In the genomic region with DNA sequence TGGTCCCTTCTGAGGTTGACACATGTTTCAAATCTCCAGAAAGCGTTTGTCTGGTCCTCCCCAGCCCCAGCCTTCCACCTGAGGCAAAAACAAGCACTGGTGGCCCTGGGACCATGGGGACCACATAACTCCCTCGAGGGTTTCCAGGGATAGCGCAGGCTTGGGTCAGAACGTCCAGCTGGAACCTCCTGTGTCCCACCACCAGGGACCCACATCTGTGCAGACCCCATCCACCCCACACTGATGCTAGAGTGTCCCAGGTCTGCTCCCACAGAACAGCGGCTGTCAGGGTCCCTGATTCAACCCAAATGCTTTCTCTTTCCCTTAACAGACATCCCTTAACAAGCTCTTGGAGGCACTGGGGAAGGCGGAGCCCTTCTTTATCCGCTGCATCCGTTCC, we compare ENCODE assay signal across 20 cellular contexts. TPM values are rescaled to one million over a fixed set of nuclear protein-coding genes. Genes with fewer than 3 reads are reported as not detected.
A peak's percentile ranks its signal among the peaks of the same experiment; 100 is the strongest.
DNase-seq lines count a peak whose midpoint lies in the region; ATAC-seq lines count a peak whose summit lies in the region.
"Had no signal": no experiment of that assay in that cellular context is flagged by ENCODE, and none has a peak within 500 bp of the region (broad histone marks: within the 10 kb centered on the region; RNA-seq: fewer than 3 reads in every experiment).

No MANE protein-coding gene starts in this region.

- no peak overlapping the region for H3K4me3 ChIP-seq in CD8-positive, alpha-beta memory T cell (ENCODE audit: low read length)
- H3K4me3 ChIP-seq: Peyer's patch, SJSA1 had no signal

- no peaks in the 10 kb centered on the region for H3K27me3 Mint-ChIP-seq in activated T-cell treated with anti-CD3 and anti-CD28 coated beads, Interleukin-2, amount 50 U/mL, for 24 hours
- no peaks in the 10 kb centered on the region for H3K27me3 Mint-ChIP-seq in activated T-cell treated with anti-CD3 and anti-CD28 coated beads, Interleukin-2, amount 50 U/mL, for 4 hours (ENCODE audit: low read depth)
- H3K27me3 Mint-ChIP-seq in CD8-positive, alpha-beta memory T cell = no peaks in the 10 kb centered on the region
- H3K27me3 Mint-ChIP-seq in activated T-helper 17 cell treated with anti-CD3 and anti-CD28 coated beads, Interleukin-2, amount 50 U/mL, for 72 hours = no peaks in the 10 kb centered on the region
- H3K27me3 Mint-ChIP-seq in natural killer cell treated with Interleukin-12 subunit alpha and Interleukin-12 subunit beta and Interleukin-15 and Interleukin-18, amount 100 ng/mL, for 72 hours = no peaks in the 10 kb centered on the region
- H3K27me3 Mint-ChIP-seq: IgD-negative memory B cell had no signal

- POLR2A ChIA-PET in CD8-positive, alpha-beta memory T cell (lab: Charles Lee) = interaction anchor here (0.6 kb wide), 1 partner anchor 127 kb away, joined by 3 read pairs; no protein-coding TSS in a partner anchor

- peaks cover 79% of the 10 kb centered on the region for H3K36me3 Mint-ChIP-seq in activated T-cell treated with anti-CD3 and anti-CD28 coated beads, Interleukin-2, amount 50 U/mL, for 24 hours (ENCODE audit: low read depth)
- peaks cover 12% of the 10 kb centered on the region for H3K36me3 Mint-ChIP-seq in activated T-cell treated with anti-CD3 and anti-CD28 coated beads, Interleukin-2, amount 50 U/mL, for 4 hours (ENCODE audit: insufficient read depth)
- H3K36me3 Mint-ChIP-seq in CD8-positive, alpha-beta memory T cell = peaks cover 0 to 57% (median 5%) of the 10 kb centered on the region in 3 donors
- H3K36me3 Mint-ChIP-seq in activated T-helper 17 cell treated with anti-CD3 and anti-CD28 coated beads, Interleukin-2, amount 50 U/mL, for 72 hours (ENCODE audit: low read depth) = peaks cover 92% of the 10 kb centered on the region
- H3K36me3 Mint-ChIP-seq in natural killer cell treated with Interleukin-12 subunit alpha and Interleukin-12 subunit beta and Interleukin-15 and Interleukin-18, amount 100 ng/mL, for 72 hours = no peaks in the 10 kb centered on the region

- ATAC-seq in activated T-cell treated with anti-CD3 and anti-CD28 coated beads, Interleukin-2, amount 50 U/mL, for 4 hours = no peak
- no peak for ATAC-seq in activated T-helper 17 cell treated with anti-CD3 and anti-CD28 coated beads, Interleukin-2, amount 50 U/mL, for 72 hours (replicated peaks)
- ATAC-seq in natural killer cell treated with Interleukin-12 subunit alpha and Interleukin-12 subunit beta and Interleukin-15 and Interleukin-18, amount 100 ng/mL, for 72 hours = no peak
- ATAC-seq: HCT116 had no signal

- H3K27ac Mint-ChIP-seq in activated T-cell treated with anti-CD3 and anti-CD28 coated beads, Interleukin-2, amount 50 U/mL, for 24 hours = peak overlapping the region; percentile 26
- peak overlapping the region in 2 of 8 donors; percentile 54 to 58 for H3K27ac Mint-ChIP-seq in CD8-positive, alpha-beta memory T cell
- H3K27ac Mint-ChIP-seq in activated T-helper 17 cell treated with anti-CD3 and anti-CD28 coated beads, Interleukin-2, amount 50 U/mL, for 72 hours = peak overlapping the region; percentile 59
- H3K27ac Mint-ChIP-seq in natural killer cell treated with Interleukin-12 subunit alpha and Interleukin-12 subunit beta and Interleukin-15 and Interleukin-18, amount 100 ng/mL, for 72 hours = peak overlapping the region; percentile 18 to 99

- H3K27me3 ChIP-seq in CD8-positive, alpha-beta memory T cell (ENCODE audit: insufficient read depth, low read length, poor library complexity, severe bottlenecking) = no peaks in the 10 kb centered on the region
- H3K27me3 ChIP-seq: Peyer's patch, SJSA1 had no signal

- H3K27ac ChIP-seq in CD8-positive, alpha-beta memory T cell (ENCODE audit: low read depth, low read length) = no peak overlapping the region
- H3K27ac ChIP-seq: SJSA1 had no signal

- H3K4me3 Mint-ChIP-seq in activated T-cell treated with anti-CD3 and anti-CD28 coated beads, Interleukin-2, amount 50 U/mL, for 24 hours = no peak overlapping the region
- no peak overlapping the region for H3K4me3 Mint-ChIP-seq in activated T-cell treated with anti-CD3 and anti-CD28 coated beads, Interleukin-2, amount 50 U/mL, for 4 hours
- H3K4me3 Mint-ChIP-seq in CD8-positive, alpha-beta memory T cell = peak overlapping the region in 4 of 7 donors; percentile 5 to 68 (median 37)
- H3K4me3 Mint-ChIP-seq in activated T-helper 17 cell treated with anti-CD3 and anti-CD28 coated beads, Interleukin-2, amount 50 U/mL, for 72 hours = no peak overlapping the region
- H3K4me3 Mint-ChIP-seq in natural killer cell treated with Interleukin-12 subunit alpha and Interleukin-12 subunit beta and Interleukin-15 and Interleukin-18, amount 100 ng/mL, for 72 hours = peak overlapping the region; percentile 8
- H3K4me3 Mint-ChIP-seq: IgD-negative memory B cell had no signal

- H3K9me3 ChIP-seq in CD8-positive, alpha-beta memory T cell (ENCODE audit: low read length) = no peaks in the 10 kb centered on the region
- H3K9me3 ChIP-seq: Caco-2, Peyer's patch, SJSA1 had no signal

- no peaks in the 10 kb centered on the region for H3K9me3 Mint-ChIP-seq in activated T-cell treated with anti-CD3 and anti-CD28 coated beads, Interleukin-2, amount 50 U/mL, for 24 hours
- no peaks in the 10 kb centered on the region for H3K9me3 Mint-ChIP-seq in activated T-cell treated with anti-CD3 and anti-CD28 coated beads, Interleukin-2, amount 50 U/mL, for 4 hours
- H3K9me3 Mint-ChIP-seq in CD8-positive, alpha-beta memory T cell = no peaks in the 10 kb centered on the region
- H3K9me3 Mint-ChIP-seq in activated T-helper 17 cell treated with anti-CD3 and anti-CD28 coated beads, Interleukin-2, amount 50 U/mL, for 72 hours = no peaks in the 10 kb centered on the region
- no peaks in the 10 kb centered on the region for H3K9me3 Mint-ChIP-seq in natural killer cell treated with Interleukin-12 subunit alpha and Interleukin-12 subunit beta and Interleukin-15 and Interleukin-18, amount 100 ng/mL, for 72 hours
- H3K9me3 Mint-ChIP-seq: IgD-negative memory B cell had no signal

- no peak for DNase-seq in activated T-cell treated with anti-CD3 and anti-CD28 coated beads, Interleukin-2, amount 50 U/mL, for 24 hours
- no peak for DNase-seq in activated T-cell treated with anti-CD3 and anti-CD28 coated beads, Interleukin-2, amount 50 U/mL, for 4 hours
- DNase-seq in CD8-positive, alpha-beta memory T cell = no peak
- no peak for DNase-seq in natural killer cell treated with Interleukin-12 subunit alpha and Interleukin-12 subunit beta and Interleukin-15 and Interleukin-18, amount 100 ng/mL, for 72 hours (ENCODE audit: low spot score)
- DNase-seq in NCI-H128 (lab: John Stamatoyannopoulos, UW; ENCODE audit: unreplicated experiment) (no peak), SKM-1 treated with dmso at 0.1 percent for 144 hours (lab: John Stamatoyannopoulos, UW; ENCODE audit: unreplicated experiment) (no peak), germinal center (ENCODE audit: low spot score) (no peak)
- DNase-seq: Caco-2, DMS 273 treated with DMSO at 0.1 percent for 48 hours, DND-41, NCI-H1105, NCI-H2029 treated with DMSO at 0.1 percent for 48 hours, NCI-H345, NCI-H524, NCI-H82, Peyer's patch had no signal

- peaks cover 20% of the 10 kb centered on the region for H3K4me1 Mint-ChIP-seq in activated T-cell treated with anti-CD3 and anti-CD28 coated beads, Interleukin-2, amount 50 U/mL, for 24 hours (ENCODE audit: low read depth)
- peaks cover 20% of the 10 kb centered on the region for H3K4me1 Mint-ChIP-seq in activated T-cell treated with anti-CD3 and anti-CD28 coated beads, Interleukin-2, amount 50 U/mL, for 4 hours (ENCODE audit: low read depth)
- peaks cover 21 to 30% (median 25%) of the 10 kb centered on the region in 3 donors for H3K4me1 Mint-ChIP-seq in CD8-positive, alpha-beta memory T cell
- H3K4me1 Mint-ChIP-seq in activated T-helper 17 cell treated with anti-CD3 and anti-CD28 coated beads, Interleukin-2, amount 50 U/mL, for 72 hours = peaks cover 11% of the 10 kb centered on the region
- H3K4me1 Mint-ChIP-seq in natural killer cell treated with Interleukin-12 subunit alpha and Interleukin-12 subunit beta and Interleukin-15 and Interleukin-18, amount 100 ng/mL, for 72 hours (ENCODE audit: low read depth in 2 of 2) = peaks cover 25 to 34% of the 10 kb centered on the region in 2 donors

- CTCF ChIA-PET in CD8-positive, alpha-beta memory T cell (lab: Charles Lee) = interaction anchor here (2.1 kb wide), 1 partner anchor 29 kb away, joined by 7 read pairs; a partner anchor contains a TSS

- peaks cover 21% of the 10 kb centered on the region for H3K4me1 ChIP-seq in CD8-positive, alpha-beta memory T cell (ENCODE audit: insufficient read depth, low read length)
- H3K4me1 ChIP-seq: Caco-2, SJSA1 had no signal

- H3K36me3 ChIP-seq in CD8-positive, alpha-beta memory T cell (ENCODE audit: insufficient read depth, low read length) = peaks cover 34% of the 10 kb centered on the region

RNA-seq across cellular contexts. Expression of a gene that starts 29.6 kb away (rescaled TPM):
- 10 to 100 TPM; 35.9 to 47.3 (median 46.6) TPM for total RNA-seq in activated T-cell treated with anti-CD3 and anti-CD28 coated beads, Interleukin-2, amount 50 U/mL, for 4 hours
- 10 to 100 TPM; 31.9 to 35.4 TPM for total RNA-seq in CD8-positive, alpha-beta memory T cell
- polyA plus RNA-seq in CD8-positive, alpha-beta memory T cell = 33.6 TPM
- 10 to 100 TPM; 27.8 to 30.6 TPM for total RNA-seq in activated T-helper 17 cell treated with anti-CD3 and anti-CD28 coated beads, Interleukin-2, amount 50 U/mL, for 72 hours
- 10 to 100 TPM; 25.9 to 28.7 TPM for total RNA-seq in natural killer cell treated with Interleukin-12 subunit alpha and Interleukin-12 subunit beta and Interleukin-15 and Interleukin-18, amount 100 ng/mL, for 72 hours

RNA-seq across cellular contexts. Expression of a gene that starts 40.4 kb away (rescaled TPM):
- 1 to 10 TPM; 5.0 to 8.0 (median 5.4) TPM for total RNA-seq in activated T-cell treated with anti-CD3 and anti-CD28 coated beads, Interleukin-2, amount 50 U/mL, for 4 hours
- 10 to 100 TPM; 15.0 to 16.8 TPM for total RNA-seq in CD8-positive, alpha-beta memory T cell
- polyA plus RNA-seq in CD8-positive, alpha-beta memory T cell = 35.5 TPM
- 10 to 100 TPM; 14.1 to 17.6 TPM for total RNA-seq in activated T-helper 17 cell treated with anti-CD3 and anti-CD28 coated beads, Interleukin-2, amount 50 U/mL, for 72 hours
- 10 to 100 TPM; 14.7 to 31.9 TPM for total RNA-seq in natural killer cell treated with Interleukin-12 subunit alpha and Interleukin-12 subunit beta and Interleukin-15 and Interleukin-18, amount 100 ng/mL, for 72 hours

Comparison
In these comparisons a context has a peak if more than half of its experiments do, and no peak if none do; other contexts are left out.
1. H3K4me3 Mint-ChIP-seq: peak in CD8-positive, alpha-beta memory T cell (4 of 7) and natural killer cell treated with Interleukin-12 subunit alpha and Interleukin-12 subunit beta and Interleukin-15 and Interleukin-18, amount 100 ng/mL, for 72 hours (single experiment); none in activated T-cell treated with anti-CD3 and anti-CD28 coated beads, Interleukin-2, amount 50 U/mL, for 24 hours (single experiment), activated T-cell treated with anti-CD3 and anti-CD28 coated beads, Interleukin-2, amount 50 U/mL, for 4 hours (single experiment) and activated T-helper 17 cell treated with anti-CD3 and anti-CD28 coated beads, Interleukin-2, amount 50 U/mL, for 72 hours (single experiment).